In the genomic region with DNA sequence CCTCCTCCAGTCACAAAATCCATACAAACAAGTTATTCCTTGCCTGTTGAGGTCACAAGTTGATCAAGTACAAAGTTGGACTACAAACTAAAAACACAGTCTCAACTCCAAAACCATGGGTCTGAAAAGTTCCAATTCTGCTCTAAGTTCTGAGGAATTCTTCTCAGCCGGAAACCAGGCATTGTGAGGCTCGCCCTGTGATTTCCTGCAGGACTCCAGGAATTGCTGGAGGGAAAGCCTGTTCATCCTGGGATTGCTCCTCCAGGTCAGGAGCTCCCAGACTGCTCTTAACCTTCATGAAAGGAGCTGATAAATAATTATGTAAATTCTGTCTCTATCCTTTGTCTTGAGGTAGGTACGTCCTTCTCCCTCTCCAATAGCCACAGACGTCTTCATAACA, we compare ENCODE assay signal across 20 cellular contexts. TPM values are rescaled to one million over a fixed set of nuclear protein-coding genes. Genes with fewer than 3 reads are reported as not detected.
DNase-seq lines count a peak whose midpoint lies in the region; ATAC-seq and TF ChIP-seq lines count a peak whose summit lies in the region.
"Had no signal": no experiment of that assay in that cellular context is flagged by ENCODE, and none has a peak within 500 bp of the region (broad histone marks: within the 10 kb centered on the region; RNA-seq: fewer than 3 reads in every experiment).

No MANE protein-coding gene starts in this region.

- CTCF ChIA-PET in Caco-2 (lab: Charles Lee) (no interaction called here), WTC11 (lab: Charles Lee) (no interaction called here), RWPE1 (lab: Yijun Ruan, JAX) (interaction anchor here (0.6 kb wide), 1 partner anchor 30 kb away, joined by 3 read pairs; no protein-coding TSS in a partner anchor)

- peak overlapping the region; percentile 30 for H3K27ac ChIP-seq in psoas muscle
- no peak overlapping the region for H3K27ac ChIP-seq in RWPE1
- H3K27ac ChIP-seq: HL-60, parathyroid adenoma had no signal

- H3K9me3 ChIP-seq in Caco-2 (no peaks in the 10 kb centered on the region), psoas muscle (no peaks in the 10 kb centered on the region)

- peak overlapping the region; percentile 34 for H3K4me3 Mint-ChIP-seq in Caco-2 (ENCODE audit: unreplicated experiment)
- no peak overlapping the region for H3K4me3 Mint-ChIP-seq in WTC11
- H3K4me3 Mint-ChIP-seq: GM23338; T-helper 2 cell treated with Interferon-gamma antibody and Interleukin-4, amounts not matched to agents 5 μg/mL and 100 μg/mL, for 36 hours had no signal

- no peaks in the 10 kb centered on the region; the same call in 1 of the 2 replicates for H3K36me3 ChIP-seq in Caco-2 (ENCODE audit: control insufficient read depth, insufficient read depth, low read length)
- no peaks in the 10 kb centered on the region for H3K36me3 ChIP-seq in psoas muscle (ENCODE audit: insufficient read depth in 1 of 2, low read depth in 1 of 2)

- peak overlapping the region; percentile 75 for H3K27ac Mint-ChIP-seq in Caco-2 (ENCODE audit: unreplicated experiment)
- H3K27ac Mint-ChIP-seq in WTC11: peak overlapping the region; percentile 35; the same call in 1 of the 2 replicates
- H3K27ac Mint-ChIP-seq: T-helper 2 cell treated with Interferon-gamma antibody and Interleukin-4, amounts not matched to agents 5 μg/mL and 100 μg/mL, for 36 hours had no signal

- no peaks in the 10 kb centered on the region for H3K27me3 Mint-ChIP-seq in Caco-2 (ENCODE audit: insufficient read depth, unreplicated experiment)
- no peaks in the 10 kb centered on the region for H3K27me3 Mint-ChIP-seq in WTC11 (ENCODE audit: low read depth)

- WGBS in psoas muscle, 3 donors: 80 to 82% (median 81%) methylated on average over 4 of the region's 4 CpGs

- H3K36me3 Mint-ChIP-seq in Caco-2 (ENCODE audit: insufficient read depth, unreplicated experiment) (peaks cover 43% of the 10 kb centered on the region), WTC11 (no peaks in the 10 kb centered on the region)

- H3K4me3 ChIP-seq in Caco-2 (ENCODE audit: low read depth, low read length) (no peak overlapping the region), psoas muscle (no peak overlapping the region)
- H3K4me3 ChIP-seq: GM23338, K562 had no signal

- H3K4me1 ChIP-seq in Caco-2: peaks cover 81% of the 10 kb centered on the region
- peaks cover 40% of the 10 kb centered on the region for H3K4me1 ChIP-seq in psoas muscle
- H3K4me1 ChIP-seq: parathyroid adenoma had no signal

- no peaks in the 10 kb centered on the region for H3K9me3 Mint-ChIP-seq in Caco-2 (ENCODE audit: unreplicated experiment)
- no peaks in the 10 kb centered on the region for H3K9me3 Mint-ChIP-seq in WTC11
- H3K9me3 Mint-ChIP-seq: GM23338; T-helper 2 cell treated with Interferon-gamma antibody and Interleukin-4, amounts not matched to agents 5 μg/mL and 100 μg/mL, for 36 hours had no signal

- H3K27me3 ChIP-seq in Caco-2 (replicated peaks; ENCODE audit: control insufficient read depth, insufficient read depth, low read length) (no peaks in the 10 kb centered on the region), psoas muscle (ENCODE audit: insufficient read depth in 3 of 3, low read length in 2 of 3) (no peaks in the 10 kb centered on the region)

- H3K4me1 Mint-ChIP-seq in Caco-2 (ENCODE audit: low read depth, unreplicated experiment) (peaks cover 60% of the 10 kb centered on the region), WTC11 (peaks cover 73% of the 10 kb centered on the region)

- DNase-seq in Caco-2: no peak
- no peak for DNase-seq in WTC11 (ENCODE audit: low spot score)
- peak; percentile 85 for DNase-seq in glomerular endothelial cell (ENCODE audit: extremely low read depth, low read depth, low spot score)
- DNase-seq in psoas muscle: no peak
- DNase-seq in NCI-H146 (lab: John Stamatoyannopoulos, UW): no peak
- no peak for DNase-seq in hippocampal formation (lab: John Stamatoyannopoulos, UW)
- no peak for DNase-seq in RWPE1 (ENCODE audit: low spot score)
- DNase-seq: ACHN; DMS79 treated with DMSO at 0.1 percent for 48 hours; hypothalamus; NCI-H1105 treated with DMSO at 0.1 percent for 48 hours; NCI-H2171 treated with DMSO at 0.1 percent for 48 hours; NK-92 treated with Interleukin-12 subunit alpha and Interleukin-12 subunit beta, amount 100 ng/mL, for 24 hours; stimulated activated naive CD4-positive, alpha-beta T cell had no signal

- ATAC-seq in WTC11: no peak; the same call in 1 of the 2 replicates
- no peak for ATAC-seq in psoas muscle
- ATAC-seq in GM19463 (IDR thresholded peaks at IDR 0.05; ENCODE audit: unreplicated experiment): no peak
- ATAC-seq: GM23338, K562 had no signal

- TF ChIP-seq CTCF in Caco-2 (IDR thresholded peaks at IDR 0.05; ENCODE audit: insufficient read depth in 1 of 2, low read depth in 1 of 2, low read length in 1 of 2, severe bottlenecking in 1 of 2, unreplicated experiment in 1 of 2) (no peak), WTC11 (IDR thresholded peaks at IDR 0.05) (no peak), psoas muscle (IDR thresholded peaks at IDR 0.05) (no peak), RWPE1 (conservative IDR thresholded peaks at IDR 0.05; ENCODE audit: low read depth) (no peak)

- intact Hi-C loops in Caco-2 (cut with micrococcal nuclease; ENCODE audit: unreplicated experiment) (loop anchor here (5.0 kb wide), 1 partner anchor 56 kb away; no protein-coding TSS in a partner anchor), psoas muscle (cut with DNase I) (no loop called here)

- no TSS peak for BruUV-seq in Caco-2 (replicated peaks; lab: Mats Ljungman, UMichigan)

- POLR2A ChIA-PET in Caco-2 (lab: Charles Lee) (no interaction called here), WTC11 (lab: Charles Lee) (no interaction called here), RWPE1 (lab: Yijun Ruan, JAX; ENCODE audit: low non-redundant PET) (no interaction called here)

TF ChIP-seq in WTC11, 78 proteins besides CTCF, POLR2A, EP300 and RAD21:
- TF ChIP-seq, protein P1, sequence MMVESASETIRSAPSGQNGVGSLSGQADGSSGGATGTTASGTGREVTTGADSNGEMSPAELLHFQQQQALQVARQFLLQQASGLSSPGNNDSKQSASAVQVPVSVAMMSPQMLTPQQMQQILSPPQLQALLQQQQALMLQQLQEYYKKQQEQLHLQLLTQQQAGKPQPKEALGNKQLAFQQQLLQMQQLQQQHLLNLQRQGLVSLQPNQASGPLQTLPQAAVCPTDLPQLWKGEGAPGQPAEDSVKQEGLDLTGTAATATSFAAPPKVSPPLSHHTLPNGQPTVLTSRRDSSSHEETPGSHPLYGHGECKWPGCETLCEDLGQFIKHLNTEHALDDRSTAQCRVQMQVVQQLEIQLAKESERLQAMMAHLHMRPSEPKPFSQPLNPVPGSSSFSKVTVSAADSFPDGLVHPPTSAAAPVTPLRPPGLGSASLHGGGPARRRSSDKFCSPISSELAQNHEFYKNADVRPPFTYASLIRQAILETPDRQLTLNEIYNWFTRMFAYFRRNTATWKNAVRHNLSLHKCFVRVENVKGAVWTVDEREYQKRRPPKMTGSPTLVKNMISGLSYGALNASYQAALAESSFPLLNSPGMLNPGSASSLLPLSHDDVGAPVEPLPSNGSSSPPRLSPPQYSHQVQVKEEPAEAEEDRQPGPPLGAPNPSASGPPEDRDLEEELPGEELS (CRISPR knock-in tag; IDR thresholded peaks at IDR 0.05): no peak
- TF ChIP-seq, protein P2, sequence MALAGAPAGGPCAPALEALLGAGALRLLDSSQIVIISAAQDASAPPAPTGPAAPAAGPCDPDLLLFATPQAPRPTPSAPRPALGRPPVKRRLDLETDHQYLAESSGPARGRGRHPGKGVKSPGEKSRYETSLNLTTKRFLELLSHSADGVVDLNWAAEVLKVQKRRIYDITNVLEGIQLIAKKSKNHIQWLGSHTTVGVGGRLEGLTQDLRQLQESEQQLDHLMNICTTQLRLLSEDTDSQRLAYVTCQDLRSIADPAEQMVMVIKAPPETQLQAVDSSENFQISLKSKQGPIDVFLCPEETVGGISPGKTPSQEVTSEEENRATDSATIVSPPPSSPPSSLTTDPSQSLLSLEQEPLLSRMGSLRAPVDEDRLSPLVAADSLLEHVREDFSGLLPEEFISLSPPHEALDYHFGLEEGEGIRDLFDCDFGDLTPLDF (CRISPR knock-in tag; IDR thresholded peaks at IDR 0.05): no peak
- TF ChIP-seq ZNF416 (CRISPR knock-in tag; IDR thresholded peaks at IDR 0.05) (no peak), ZNF396 (CRISPR knock-in tag; IDR thresholded peaks at IDR 0.05; ENCODE audit: borderline replicate concordance) (no peak)

RNA-seq across cellular contexts. Expression of gene TRAM2, which starts 8.5 kb away (rescaled TPM):
- total RNA-seq in Caco-2 (2022) (63.8 and 71.6 TPM in 2 replicates), WTC11 (2021) (13.4 to 14.4 TPM (median 13.5 TPM) in 3 replicates), glomerular endothelial cell (92.5 and 99.0 TPM in 2 replicates), psoas muscle (1 to 10 TPM; 3.4 to 5.7 (median 4.5) TPM)
- polyA plus RNA-seq in psoas muscle: 1 to 10 TPM; 2.1 to 4.5 (median 3.0) TPM
